1 cellular context compared by ENCODE assay signal in genomic region chr12:45991289-45992249, GRCh38.
TF ChIP-seq lines count a peak whose summit lies in the region.

No MANE protein-coding gene starts in this region.

TF ChIP-seq in HepG2, 621 proteins besides CTCF, POLR2A, EP300 and RAD21 (continued from another document and continues in another):
- 0 out of 2 replicates have a peak, but pooled peaks have one; percentile 9 for TF ChIP-seq ZBTB8A (CRISPR knock-in tag; IDR thresholded peaks at IDR 0.05; ENCODE audit: borderline replicate concordance, low read depth)
- TF ChIP-seq, protein P1, sequence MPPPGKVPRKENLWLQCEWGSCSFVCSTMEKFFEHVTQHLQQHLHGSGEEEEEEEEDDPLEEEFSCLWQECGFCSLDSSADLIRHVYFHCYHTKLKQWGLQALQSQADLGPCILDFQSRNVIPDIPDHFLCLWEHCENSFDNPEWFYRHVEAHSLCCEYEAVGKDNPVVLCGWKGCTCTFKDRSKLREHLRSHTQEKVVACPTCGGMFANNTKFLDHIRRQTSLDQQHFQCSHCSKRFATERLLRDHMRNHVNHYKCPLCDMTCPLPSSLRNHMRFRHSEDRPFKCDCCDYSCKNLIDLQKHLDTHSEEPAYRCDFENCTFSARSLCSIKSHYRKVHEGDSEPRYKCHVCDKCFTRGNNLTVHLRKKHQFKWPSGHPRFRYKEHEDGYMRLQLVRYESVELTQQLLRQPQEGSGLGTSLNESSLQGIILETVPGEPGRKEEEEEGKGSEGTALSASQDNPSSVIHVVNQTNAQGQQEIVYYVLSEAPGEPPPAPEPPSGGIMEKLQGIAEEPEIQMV (CRISPR knock-in tag; IDR thresholded peaks at IDR 0.05; ENCODE audit: low read depth): no peak; the same call in 1 of the 2 replicates
- TF ChIP-seq ZHX2 (IDR thresholded peaks at IDR 0.05; ENCODE audit: low read depth): no peak
- peak; percentile 52; the same call in 1 of the 2 replicates for TF ChIP-seq ZHX2 (CRISPR knock-in tag; IDR thresholded peaks at IDR 0.05; ENCODE audit: borderline replicate concordance)
- no peak for TF ChIP-seq ATM (IDR thresholded peaks at IDR 0.05; ENCODE audit: borderline replicate concordance)
- TF ChIP-seq ZNF34 (CRISPR knock-in tag; IDR thresholded peaks at IDR 0.05; ENCODE audit: borderline replicate concordance): peak; percentile 31; the same call in 1 of the 2 replicates
- peak; percentile 27 for TF ChIP-seq ZNF781 (CRISPR knock-in tag; IDR thresholded peaks at IDR 0.05; ENCODE audit: borderline replicate concordance, not compliant biosample characterization)
- TF ChIP-seq ZNF17 (CRISPR knock-in tag; IDR thresholded peaks at IDR 0.05): no peak
- peak; percentile 77 for TF ChIP-seq MED1 (CRISPR knock-in tag; IDR thresholded peaks at IDR 0.05)
- no peak for TF ChIP-seq ZNF329 (CRISPR knock-in tag; IDR thresholded peaks at IDR 0.05; ENCODE audit: low read depth)
- no peak for TF ChIP-seq EZH2 (conservative IDR thresholded peaks at IDR 0.05; ENCODE audit: low read depth, low read length)
- TF ChIP-seq CENPBD1 (CRISPR knock-in tag; IDR thresholded peaks at IDR 0.05; ENCODE audit: borderline replicate concordance, low read depth): no peak
- no peak for TF ChIP-seq SRSF9 (IDR thresholded peaks at IDR 0.05; ENCODE audit: borderline replicate concordance, insufficient read depth, low read depth, low read length, poor library complexity, severe bottlenecking)
- peak; percentile 79 for TF ChIP-seq MAX (IDR thresholded peaks at IDR 0.05)
- no peak for TF ChIP-seq HOXA7 (CRISPR knock-in tag; IDR thresholded peaks at IDR 0.05)
- no peak for TF ChIP-seq SMAD3 (CRISPR knock-in tag; IDR thresholded peaks at IDR 0.05)
- TF ChIP-seq SRY (CRISPR knock-in tag; IDR thresholded peaks at IDR 0.05): peak; percentile 85; the same call in 1 of the 2 replicates
- TF ChIP-seq NPAS2 (CRISPR knock-in tag; IDR thresholded peaks at IDR 0.05; ENCODE audit: borderline replicate concordance): no peak
- TF ChIP-seq ZNF746 (CRISPR knock-in tag; IDR thresholded peaks at IDR 0.05): peak; percentile 49; the same call in 1 of the 2 replicates
- TF ChIP-seq DMAP1 (CRISPR knock-in tag; IDR thresholded peaks at IDR 0.05): peak; percentile 69; the same call in 1 of the 2 replicates
- peak; percentile 74 for TF ChIP-seq TEAD3 (CRISPR knock-in tag; optimal IDR thresholded peaks at IDR 0.05; ENCODE audit: borderline replicate concordance)
- no peak for TF ChIP-seq SOX13 (IDR thresholded peaks at IDR 0.05)
- peak in 1 of 2 experiments; percentile 67; a peak in 2 of 4 replicates for TF ChIP-seq SOX13 (CRISPR knock-in tag; conservative IDR thresholded peaks at IDR 0.05 in 1 of 2, IDR thresholded peaks at IDR 0.05 in 1 of 2)
- peak; percentile 64; the same call in 1 of the 2 replicates for TF ChIP-seq ZMAT3 (CRISPR knock-in tag; conservative IDR thresholded peaks at IDR 0.05)
- 0 out of 2 replicates have a peak, but pooled peaks have one; percentile 34 for TF ChIP-seq ZNF350 (CRISPR knock-in tag; IDR thresholded peaks at IDR 0.05; ENCODE audit: borderline replicate concordance, low read depth)
- TF ChIP-seq POLR2AphosphoS5 (IDR thresholded peaks at IDR 0.05; ENCODE audit: low read depth, low read length): peak; percentile 71
- peak; percentile 91 for TF ChIP-seq KMT2A (CRISPR knock-in tag; IDR thresholded peaks at IDR 0.05)
- TF ChIP-seq ZNF574 (CRISPR knock-in tag; IDR thresholded peaks at IDR 0.05): peak; percentile 75
- no peak for TF ChIP-seq ZBTB4 (CRISPR knock-in tag; IDR thresholded peaks at IDR 0.05; ENCODE audit: borderline replicate concordance)
- TF ChIP-seq EEA1 (CRISPR knock-in tag; IDR thresholded peaks at IDR 0.05; ENCODE audit: borderline replicate concordance): no peak
- peak; percentile 73 for TF ChIP-seq U2AF1 (optimal IDR thresholded peaks at IDR 0.05; ENCODE audit: low read depth, low read length)
- TF ChIP-seq ZNF276 (CRISPR knock-in tag; IDR thresholded peaks at IDR 0.05; ENCODE audit: low read depth): no peak
- TF ChIP-seq, protein P2, sequence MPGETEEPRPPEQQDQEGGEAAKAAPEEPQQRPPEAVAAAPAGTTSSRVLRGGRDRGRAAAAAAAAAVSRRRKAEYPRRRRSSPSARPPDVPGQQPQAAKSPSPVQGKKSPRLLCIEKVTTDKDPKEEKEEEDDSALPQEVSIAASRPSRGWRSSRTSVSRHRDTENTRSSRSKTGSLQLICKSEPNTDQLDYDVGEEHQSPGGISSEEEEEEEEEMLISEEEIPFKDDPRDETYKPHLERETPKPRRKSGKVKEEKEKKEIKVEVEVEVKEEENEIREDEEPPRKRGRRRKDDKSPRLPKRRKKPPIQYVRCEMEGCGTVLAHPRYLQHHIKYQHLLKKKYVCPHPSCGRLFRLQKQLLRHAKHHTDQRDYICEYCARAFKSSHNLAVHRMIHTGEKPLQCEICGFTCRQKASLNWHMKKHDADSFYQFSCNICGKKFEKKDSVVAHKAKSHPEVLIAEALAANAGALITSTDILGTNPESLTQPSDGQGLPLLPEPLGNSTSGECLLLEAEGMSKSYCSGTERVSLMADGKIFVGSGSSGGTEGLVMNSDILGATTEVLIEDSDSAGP (CRISPR knock-in tag; IDR thresholded peaks at IDR 0.05; ENCODE audit: borderline replicate concordance): peak; percentile 64
- no peak for TF ChIP-seq HMGA1 (CRISPR knock-in tag; conservative IDR thresholded peaks at IDR 0.05)
- TF ChIP-seq, protein P3, sequence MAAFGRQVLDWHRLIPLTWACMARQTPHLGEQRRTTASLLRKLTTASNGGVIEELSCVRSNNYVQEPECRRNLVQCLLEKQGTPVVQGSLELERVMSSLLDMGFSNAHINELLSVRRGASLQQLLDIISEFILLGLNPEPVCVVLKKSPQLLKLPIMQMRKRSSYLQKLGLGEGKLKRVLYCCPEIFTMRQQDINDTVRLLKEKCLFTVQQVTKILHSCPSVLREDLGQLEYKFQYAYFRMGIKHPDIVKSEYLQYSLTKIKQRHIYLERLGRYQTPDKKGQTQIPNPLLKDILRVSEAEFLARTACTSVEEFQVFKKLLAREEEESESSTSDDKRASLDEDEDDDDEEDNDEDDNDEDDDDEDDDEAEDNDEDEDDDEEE (CRISPR knock-in tag; IDR thresholded peaks at IDR 0.05): no peak
- TF ChIP-seq, protein P4, sequence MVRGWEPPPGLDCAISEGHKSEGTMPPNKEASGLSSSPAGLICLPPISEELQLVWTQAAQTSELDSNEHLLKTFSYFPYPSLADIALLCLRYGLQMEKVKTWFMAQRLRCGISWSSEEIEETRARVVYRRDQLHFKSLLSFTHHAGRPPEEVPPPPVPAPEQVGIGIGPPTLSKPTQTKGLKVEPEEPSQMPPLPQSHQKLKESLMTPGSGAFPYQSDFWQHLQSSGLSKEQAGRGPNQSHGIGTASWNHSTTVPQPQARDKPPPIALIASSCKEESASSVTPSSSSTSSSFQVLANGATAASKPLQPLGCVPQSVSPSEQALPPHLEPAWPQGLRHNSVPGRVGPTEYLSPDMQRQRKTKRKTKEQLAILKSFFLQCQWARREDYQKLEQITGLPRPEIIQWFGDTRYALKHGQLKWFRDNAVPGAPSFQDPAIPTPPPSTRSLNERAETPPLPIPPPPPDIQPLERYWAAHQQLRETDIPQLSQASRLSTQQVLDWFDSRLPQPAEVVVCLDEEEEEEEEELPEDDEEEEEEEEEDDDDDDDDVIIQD (CRISPR knock-in tag; IDR thresholded peaks at IDR 0.05; ENCODE audit: low read depth): peak; percentile 39; the same call in 1 of the 2 replicates
- no peak; the same call in 1 of the 2 replicates for TF ChIP-seq RXRB (CRISPR knock-in tag; IDR thresholded peaks at IDR 0.05; ENCODE audit: borderline replicate concordance)
- no peak for TF ChIP-seq ZNF260 (CRISPR knock-in tag; IDR thresholded peaks at IDR 0.05; ENCODE audit: borderline replicate concordance, low read depth)
- no peak for TF ChIP-seq RFXANK (CRISPR knock-in tag; IDR thresholded peaks at IDR 0.05)
